ENCODE assay signal across 1 cellular context in the genomic region with DNA sequence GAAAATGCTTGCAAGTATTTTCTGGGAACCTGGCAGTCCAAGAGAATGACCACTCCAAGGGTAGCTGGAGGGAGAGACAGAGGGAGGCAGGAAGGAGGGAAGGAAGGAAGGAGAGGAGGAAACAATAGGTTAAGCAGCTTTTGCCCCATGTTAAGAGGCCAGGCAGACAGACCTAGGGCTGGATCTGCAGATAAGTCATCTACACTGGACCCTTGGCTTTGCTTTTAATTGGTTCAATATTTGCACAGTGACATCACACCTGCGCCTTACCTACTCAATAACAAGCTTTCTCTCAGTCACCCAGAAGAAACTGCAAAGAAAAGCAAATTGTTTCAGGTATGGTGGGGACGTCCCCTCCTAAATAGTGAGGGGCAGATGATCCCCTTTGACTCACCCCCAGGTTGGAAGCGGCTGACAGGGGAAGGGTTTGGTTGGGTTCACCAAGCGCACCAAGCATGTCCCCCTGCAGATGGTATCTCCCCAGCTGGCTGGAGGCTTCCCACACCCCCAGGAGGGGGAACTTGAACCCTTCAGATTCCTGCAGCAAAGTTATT.
TF ChIP-seq lines count a peak whose summit lies in the region.

No MANE protein-coding gene starts in this region.

TF ChIP-seq in HepG2, 621 proteins besides CTCF, POLR2A, EP300 and RAD21 (continued from another document and continues in another):
- TF ChIP-seq FOXP1 (IDR thresholded peaks at IDR 0.05) (no peak), FOXP1 (CRISPR knock-in tag; IDR thresholded peaks at IDR 0.05) (peak; percentile 36; the same call in 1 of the 2 replicates), ATF1 (CRISPR knock-in tag; IDR thresholded peaks at IDR 0.05) (peak; percentile 73), NFATC3 (CRISPR knock-in tag; IDR thresholded peaks at IDR 0.05) (no peak), DMTF1 (CRISPR knock-in tag; IDR thresholded peaks at IDR 0.05) (no peak), ZNF776 (CRISPR knock-in tag; IDR thresholded peaks at IDR 0.05) (no peak), ZEB1 (IDR thresholded peaks at IDR 0.05; ENCODE audit: insufficient replicate concordance, low read depth) (no peak), GATAD1 (CRISPR knock-in tag; IDR thresholded peaks at IDR 0.05) (peak; percentile 42; the same call in 1 of the 2 replicates), AGO1 (IDR thresholded peaks at IDR 0.05; ENCODE audit: low read depth, low read length, poor library complexity, severe bottlenecking) (no peak), U2AF1 (optimal IDR thresholded peaks at IDR 0.05; ENCODE audit: low read depth, low read length) (no peak), NR3C1 (CRISPR knock-in tag; IDR thresholded peaks at IDR 0.05) (no peak), RXRA (CRISPR knock-in tag; IDR thresholded peaks at IDR 0.05) (no peak), ZNF460 (CRISPR knock-in tag; IDR thresholded peaks at IDR 0.05; ENCODE audit: borderline replicate concordance) (no peak), KDM2A (CRISPR knock-in tag; IDR thresholded peaks at IDR 0.05; ENCODE audit: borderline replicate concordance, low read depth) (no peak), ZNF260 (CRISPR knock-in tag; IDR thresholded peaks at IDR 0.05; ENCODE audit: borderline replicate concordance, low read depth) (no peak), PAX8 (CRISPR knock-in tag; IDR thresholded peaks at IDR 0.05; ENCODE audit: borderline replicate concordance) (no peak), TAF15 (IDR thresholded peaks at IDR 0.05; ENCODE audit: low read depth, low read length, poor library complexity, severe bottlenecking) (no peak), ZNF891 (CRISPR knock-in tag; IDR thresholded peaks at IDR 0.05) (no peak), ZNF577 (CRISPR knock-in tag; IDR thresholded peaks at IDR 0.05; ENCODE audit: borderline replicate concordance, low read depth) (no peak), MATR3 (CRISPR knock-in tag; IDR thresholded peaks at IDR 0.05) (no peak), ZNF879 (CRISPR knock-in tag; IDR thresholded peaks at IDR 0.05) (no peak), ZNF33A (CRISPR knock-in tag; IDR thresholded peaks at IDR 0.05; ENCODE audit: borderline replicate concordance) (no peak), ERF (CRISPR knock-in tag; IDR thresholded peaks at IDR 0.05) (no peak), ZNF547 (CRISPR knock-in tag; IDR thresholded peaks at IDR 0.05) (no peak), ISL2 (CRISPR knock-in tag; IDR thresholded peaks at IDR 0.05) (peak; percentile 36; the same call in 1 of the 2 replicates), RBM39 (IDR thresholded peaks at IDR 0.05; ENCODE audit: low read depth, low read length, poor library complexity, severe bottlenecking) (no peak), ZNF180 (CRISPR knock-in tag; IDR thresholded peaks at IDR 0.05; ENCODE audit: borderline replicate concordance, low read depth) (no peak)
- TF ChIP-seq, protein P1, sequence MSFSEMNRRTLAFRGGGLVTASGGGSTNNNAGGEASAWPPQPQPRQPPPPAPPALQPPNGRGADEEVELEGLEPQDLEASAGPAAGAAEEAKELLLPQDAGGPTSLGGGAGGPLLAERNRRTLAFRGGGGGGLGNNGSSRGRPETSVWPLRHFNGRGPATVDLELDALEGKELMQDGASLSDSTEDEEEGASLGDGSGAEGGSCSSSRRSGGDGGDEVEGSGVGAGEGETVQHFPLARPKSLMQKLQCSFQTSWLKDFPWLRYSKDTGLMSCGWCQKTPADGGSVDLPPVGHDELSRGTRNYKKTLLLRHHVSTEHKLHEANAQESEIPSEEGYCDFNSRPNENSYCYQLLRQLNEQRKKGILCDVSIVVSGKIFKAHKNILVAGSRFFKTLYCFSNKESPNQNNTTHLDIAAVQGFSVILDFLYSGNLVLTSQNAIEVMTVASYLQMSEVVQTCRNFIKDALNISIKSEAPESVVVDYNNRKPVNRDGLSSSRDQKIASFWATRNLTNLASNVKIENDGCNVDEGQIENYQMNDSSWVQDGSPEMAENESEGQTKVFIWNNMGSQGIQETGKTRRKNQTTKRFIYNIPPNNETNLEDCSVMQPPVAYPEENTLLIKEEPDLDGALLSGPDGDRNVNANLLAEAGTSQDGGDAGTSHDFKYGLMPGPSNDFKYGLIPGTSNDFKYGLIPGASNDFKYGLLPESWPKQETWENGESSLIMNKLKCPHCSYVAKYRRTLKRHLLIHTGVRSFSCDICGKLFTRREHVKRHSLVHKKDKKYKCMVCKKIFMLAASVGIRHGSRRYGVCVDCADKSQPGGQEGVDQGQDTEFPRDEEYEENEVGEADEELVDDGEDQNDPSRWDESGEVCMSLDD (CRISPR knock-in tag; IDR thresholded peaks at IDR 0.05; ENCODE audit: borderline replicate concordance), result no peak
- TF ChIP-seq, protein P2, sequence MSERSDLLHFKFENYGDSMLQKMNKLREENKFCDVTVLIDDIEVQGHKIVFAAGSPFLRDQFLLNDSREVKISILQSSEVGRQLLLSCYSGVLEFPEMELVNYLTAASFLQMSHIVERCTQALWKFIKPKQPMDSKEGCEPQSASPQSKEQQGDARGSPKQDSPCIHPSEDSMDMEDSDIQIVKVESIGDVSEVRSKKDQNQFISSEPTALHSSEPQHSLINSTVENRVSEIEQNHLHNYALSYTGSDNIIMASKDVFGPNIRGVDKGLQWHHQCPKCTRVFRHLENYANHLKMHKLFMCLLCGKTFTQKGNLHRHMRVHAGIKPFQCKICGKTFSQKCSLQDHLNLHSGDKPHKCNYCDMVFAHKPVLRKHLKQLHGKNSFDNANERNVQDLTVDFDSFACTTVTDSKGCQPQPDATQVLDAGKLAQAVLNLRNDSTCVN (CRISPR knock-in tag; IDR thresholded peaks at IDR 0.05; ENCODE audit: borderline replicate concordance), result no peak
- TF ChIP-seq, protein P3, sequence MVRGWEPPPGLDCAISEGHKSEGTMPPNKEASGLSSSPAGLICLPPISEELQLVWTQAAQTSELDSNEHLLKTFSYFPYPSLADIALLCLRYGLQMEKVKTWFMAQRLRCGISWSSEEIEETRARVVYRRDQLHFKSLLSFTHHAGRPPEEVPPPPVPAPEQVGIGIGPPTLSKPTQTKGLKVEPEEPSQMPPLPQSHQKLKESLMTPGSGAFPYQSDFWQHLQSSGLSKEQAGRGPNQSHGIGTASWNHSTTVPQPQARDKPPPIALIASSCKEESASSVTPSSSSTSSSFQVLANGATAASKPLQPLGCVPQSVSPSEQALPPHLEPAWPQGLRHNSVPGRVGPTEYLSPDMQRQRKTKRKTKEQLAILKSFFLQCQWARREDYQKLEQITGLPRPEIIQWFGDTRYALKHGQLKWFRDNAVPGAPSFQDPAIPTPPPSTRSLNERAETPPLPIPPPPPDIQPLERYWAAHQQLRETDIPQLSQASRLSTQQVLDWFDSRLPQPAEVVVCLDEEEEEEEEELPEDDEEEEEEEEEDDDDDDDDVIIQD (CRISPR knock-in tag; IDR thresholded peaks at IDR 0.05; ENCODE audit: low read depth), result 0 out of 2 replicates have a peak, but pooled peaks have one; percentile 10
- TF ChIP-seq, protein P4, sequence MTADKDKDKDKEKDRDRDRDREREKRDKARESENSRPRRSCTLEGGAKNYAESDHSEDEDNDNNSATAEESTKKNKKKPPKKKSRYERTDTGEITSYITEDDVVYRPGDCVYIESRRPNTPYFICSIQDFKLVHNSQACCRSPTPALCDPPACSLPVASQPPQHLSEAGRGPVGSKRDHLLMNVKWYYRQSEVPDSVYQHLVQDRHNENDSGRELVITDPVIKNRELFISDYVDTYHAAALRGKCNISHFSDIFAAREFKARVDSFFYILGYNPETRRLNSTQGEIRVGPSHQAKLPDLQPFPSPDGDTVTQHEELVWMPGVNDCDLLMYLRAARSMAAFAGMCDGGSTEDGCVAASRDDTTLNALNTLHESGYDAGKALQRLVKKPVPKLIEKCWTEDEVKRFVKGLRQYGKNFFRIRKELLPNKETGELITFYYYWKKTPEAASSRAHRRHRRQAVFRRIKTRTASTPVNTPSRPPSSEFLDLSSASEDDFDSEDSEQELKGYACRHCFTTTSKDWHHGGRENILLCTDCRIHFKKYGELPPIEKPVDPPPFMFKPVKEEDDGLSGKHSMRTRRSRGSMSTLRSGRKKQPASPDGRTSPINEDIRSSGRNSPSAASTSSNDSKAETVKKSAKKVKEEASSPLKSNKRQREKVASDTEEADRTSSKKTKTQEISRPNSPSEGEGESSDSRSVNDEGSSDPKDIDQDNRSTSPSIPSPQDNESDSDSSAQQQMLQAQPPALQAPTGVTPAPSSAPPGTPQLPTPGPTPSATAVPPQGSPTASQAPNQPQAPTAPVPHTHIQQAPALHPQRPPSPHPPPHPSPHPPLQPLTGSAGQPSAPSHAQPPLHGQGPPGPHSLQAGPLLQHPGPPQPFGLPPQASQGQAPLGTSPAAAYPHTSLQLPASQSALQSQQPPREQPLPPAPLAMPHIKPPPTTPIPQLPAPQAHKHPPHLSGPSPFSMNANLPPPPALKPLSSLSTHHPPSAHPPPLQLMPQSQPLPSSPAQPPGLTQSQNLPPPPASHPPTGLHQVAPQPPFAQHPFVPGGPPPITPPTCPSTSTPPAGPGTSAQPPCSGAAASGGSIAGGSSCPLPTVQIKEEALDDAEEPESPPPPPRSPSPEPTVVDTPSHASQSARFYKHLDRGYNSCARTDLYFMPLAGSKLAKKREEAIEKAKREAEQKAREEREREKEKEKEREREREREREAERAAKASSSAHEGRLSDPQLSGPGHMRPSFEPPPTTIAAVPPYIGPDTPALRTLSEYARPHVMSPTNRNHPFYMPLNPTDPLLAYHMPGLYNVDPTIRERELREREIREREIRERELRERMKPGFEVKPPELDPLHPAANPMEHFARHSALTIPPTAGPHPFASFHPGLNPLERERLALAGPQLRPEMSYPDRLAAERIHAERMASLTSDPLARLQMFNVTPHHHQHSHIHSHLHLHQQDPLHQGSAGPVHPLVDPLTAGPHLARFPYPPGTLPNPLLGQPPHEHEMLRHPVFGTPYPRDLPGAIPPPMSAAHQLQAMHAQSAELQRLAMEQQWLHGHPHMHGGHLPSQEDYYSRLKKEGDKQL (CRISPR knock-in tag; IDR thresholded peaks at IDR 0.05; ENCODE audit: low read depth), result no peak
- TF ChIP-seq, protein P5, sequence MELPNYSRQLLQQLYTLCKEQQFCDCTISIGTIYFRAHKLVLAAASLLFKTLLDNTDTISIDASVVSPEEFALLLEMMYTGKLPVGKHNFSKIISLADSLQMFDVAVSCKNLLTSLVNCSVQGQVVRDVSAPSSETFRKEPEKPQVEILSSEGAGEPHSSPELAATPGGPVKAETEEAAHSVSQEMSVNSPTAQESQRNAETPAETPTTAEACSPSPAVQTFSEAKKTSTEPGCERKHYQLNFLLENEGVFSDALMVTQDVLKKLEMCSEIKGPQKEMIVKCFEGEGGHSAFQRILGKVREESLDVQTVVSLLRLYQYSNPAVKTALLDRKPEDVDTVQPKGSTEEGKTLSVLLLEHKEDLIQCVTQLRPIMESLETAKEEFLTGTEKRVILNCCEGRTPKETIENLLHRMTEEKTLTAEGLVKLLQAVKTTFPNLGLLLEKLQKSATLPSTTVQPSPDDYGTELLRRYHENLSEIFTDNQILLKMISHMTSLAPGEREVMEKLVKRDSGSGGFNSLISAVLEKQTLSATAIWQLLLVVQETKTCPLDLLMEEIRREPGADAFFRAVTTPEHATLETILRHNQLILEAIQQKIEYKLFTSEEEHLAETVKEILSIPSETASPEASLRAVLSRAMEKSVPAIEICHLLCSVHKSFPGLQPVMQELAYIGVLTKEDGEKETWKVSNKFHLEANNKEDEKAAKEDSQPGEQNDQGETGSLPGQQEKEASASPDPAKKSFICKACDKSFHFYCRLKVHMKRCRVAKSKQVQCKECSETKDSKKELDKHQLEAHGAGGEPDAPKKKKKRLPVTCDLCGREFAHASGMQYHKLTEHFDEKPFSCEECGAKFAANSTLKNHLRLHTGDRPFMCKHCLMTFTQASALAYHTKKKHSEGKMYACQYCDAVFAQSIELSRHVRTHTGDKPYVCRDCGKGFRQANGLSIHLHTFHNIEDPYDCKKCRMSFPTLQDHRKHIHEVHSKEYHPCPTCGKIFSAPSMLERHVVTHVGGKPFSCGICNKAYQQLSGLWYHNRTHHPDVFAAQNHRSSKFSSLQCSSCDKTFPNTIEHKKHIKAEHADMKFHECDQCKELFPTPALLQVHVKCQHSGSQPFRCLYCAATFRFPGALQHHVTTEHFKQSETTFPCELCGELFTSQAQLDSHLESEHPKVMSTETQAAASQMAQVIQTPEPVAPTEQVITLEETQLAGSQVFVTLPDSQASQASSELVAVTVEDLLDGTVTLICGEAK (IDR thresholded peaks at IDR 0.05), result no peak
- TF ChIP-seq, protein P5 (CRISPR knock-in tag; IDR thresholded peaks at IDR 0.05), result no peak
